18 cellular contexts compared by ENCODE assay signal in the genomic region with DNA sequence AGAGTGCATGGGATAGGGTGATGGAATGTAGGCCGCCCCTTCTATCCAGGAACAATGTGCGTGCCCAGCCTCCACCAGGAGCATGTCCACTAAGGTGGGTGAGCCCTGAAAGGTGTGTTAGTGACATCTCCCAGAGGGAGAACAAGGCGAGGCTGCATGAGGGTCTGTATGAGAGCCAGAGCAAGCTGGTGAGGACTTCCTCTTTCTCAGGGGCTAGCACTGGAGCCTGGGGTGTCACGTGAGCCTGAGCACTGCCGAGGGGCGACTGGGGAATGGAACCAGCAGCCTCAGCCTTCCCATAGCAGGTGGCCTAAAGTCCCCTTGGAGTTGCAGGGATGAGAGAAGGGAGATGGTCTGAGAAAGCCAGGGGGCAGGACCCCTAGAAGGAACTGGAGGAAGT.
DNase-seq lines count a peak whose midpoint lies in the region; ATAC-seq, FAIRE-seq and TF ChIP-seq lines count a peak whose summit lies in the region.
"Had no signal": no experiment of that assay in that cellular context is flagged by ENCODE, and none has a peak within 500 bp of the region (broad histone marks: within the 10 kb centered on the region; RNA-seq: fewer than 3 reads in every experiment).

No MANE protein-coding gene starts in this region.

- peaks cover 0 to 3% (median 0%) of the 10 kb centered on the region in 3 experiments for H3K27me3 ChIP-seq in neuronal stem cell (ENCODE audit: control insufficient read depth in 3 of 3, insufficient read depth in 3 of 3, low read depth in 1 of 3, low read length in 3 of 3)
- H3K27me3 ChIP-seq: BLaER1 had no signal

- H3K9me3 ChIP-seq in T-helper 17 cell (ENCODE audit: control insufficient read depth, low read length, poor library complexity, severe bottlenecking) (no peaks in the 10 kb centered on the region), neuronal stem cell (replicated peaks in 1 of 2; ENCODE audit: control insufficient read depth in 2 of 2, insufficient read depth in 1 of 2, low read depth in 1 of 2, low read length in 2 of 2) (peaks cover 0 to 7% of the 10 kb centered on the region in 2 donors)
- H3K9me3 ChIP-seq: BLaER1, Caco-2 had no signal

- peak overlapping the region; percentile 46 for H4K91ac ChIP-seq in neuronal stem cell (ENCODE audit: low read depth, low read length, poor library complexity)

- WGBS in neuronal stem cell (ENCODE audit: extremely low coverage in 2 of 2, insufficient read length in 2 of 2, insufficient replicate concordance in 1 of 2), 2 donors, result no CpG with 5 or more reads among the region's 6 CpGs

- H3K36me3 ChIP-seq in neuronal stem cell (replicated peaks in 1 of 2; ENCODE audit: control insufficient read depth in 2 of 2, insufficient read depth in 2 of 2, low read length in 2 of 2), result no peaks in the 10 kb centered on the region
- H3K36me3 ChIP-seq: BLaER1 had no signal

- peaks cover 19 to 27% of the 10 kb centered on the region in 2 donors for H3K4me1 ChIP-seq in neuronal stem cell (ENCODE audit: control insufficient read depth in 2 of 2, insufficient read depth in 1 of 2, low read depth in 1 of 2, low read length in 2 of 2)
- H3K4me1 ChIP-seq: Caco-2 had no signal

- peaks cover 1% of the 10 kb centered on the region for H3K79me1 ChIP-seq in neuronal stem cell (ENCODE audit: low read depth, low read length)

- H3K14ac ChIP-seq in neuronal stem cell (ENCODE audit: low read length), result peak overlapping the region; percentile 58

- H3K36me3 Mint-ChIP-seq in T-helper 17 cell (ENCODE audit: low read depth), result no peaks in the 10 kb centered on the region
- H3K36me3 Mint-ChIP-seq: CD8-positive, alpha-beta memory T cell had no signal

- no peak overlapping the region for H2AFZ ChIP-seq in neuronal stem cell (ENCODE audit: low read length)

- peak overlapping the region; percentile 69 for H2BK120ac ChIP-seq in neuronal stem cell (ENCODE audit: low read depth, low read length)

- no peak overlapping the region for H2BK12ac ChIP-seq in neuronal stem cell (ENCODE audit: low read length)

- no peak for FAIRE-seq in GM12891 (lab: Jason Lieb, UNC)
- FAIRE-seq: GM12878, H1 had no signal

- H2AK5ac ChIP-seq in neuronal stem cell (ENCODE audit: low read depth, low read length), result peak overlapping the region; percentile 28

- no peak overlapping the region for H3K23ac ChIP-seq in neuronal stem cell (ENCODE audit: low read depth, low read length, poor library complexity)

- no peak overlapping the region for H3K27ac ChIP-seq in neuronal stem cell (replicated peaks; ENCODE audit: low read length)
- H3K27ac ChIP-seq: BLaER1, HL-60 had no signal

- no peak overlapping the region for H3K4ac ChIP-seq in neuronal stem cell (ENCODE audit: low read length)

- peak overlapping the region; percentile 73 for H3K18ac ChIP-seq in neuronal stem cell (ENCODE audit: low read length)

- no peak for ATAC-seq in T-helper 17 cell
- ATAC-seq: GM12878, HCT116 had no signal

- TF ChIP-seq POLR2A in GM12891 (IDR thresholded peaks at IDR 0.05; ENCODE audit: low read depth, low read length), result no peak

- no peak overlapping the region for H3K4me3 ChIP-seq in neuronal stem cell (ENCODE audit: low read length in 2 of 2)
- H3K4me3 ChIP-seq: BLaER1, GM12878 had no signal

- no peak overlapping the region for H3K4me2 ChIP-seq in neuronal stem cell (ENCODE audit: insufficient read depth, low read length, poor library complexity, severe bottlenecking)
- H3K4me2 ChIP-seq: BLaER1 had no signal

- H2BK5ac ChIP-seq in neuronal stem cell (ENCODE audit: low read length), result no peak overlapping the region

- peaks cover 6% of the 10 kb centered on the region for H3K27me3 Mint-ChIP-seq in T-helper 17 cell

- no peak overlapping the region for H3K4me3 Mint-ChIP-seq in T-helper 17 cell
- H3K4me3 Mint-ChIP-seq: CD8-positive, alpha-beta memory T cell had no signal

- no peak overlapping the region for H4K8ac ChIP-seq in neuronal stem cell (ENCODE audit: low read depth, low read length)

- H3K9ac ChIP-seq in neuronal stem cell (ENCODE audit: low read depth, low read length, poor library complexity), result no peak overlapping the region
- H3K9ac ChIP-seq: BLaER1 had no signal

- no peaks in the 10 kb centered on the region for H3K4me1 Mint-ChIP-seq in T-helper 17 cell

- peak overlapping the region; percentile 79 for H2BK15ac ChIP-seq in neuronal stem cell (ENCODE audit: low read length)

- DNase-seq in GM12891 (ENCODE audit: insufficient read length, low spot score) (no peak), NAMALWA (ENCODE audit: low spot score) (peak; percentile 29), T-helper 17 cell (no peak), neuronal stem cell (ENCODE audit: low spot score) (no peak), HUDEP-2 (lab: John Stamatoyannopoulos, UW; ENCODE audit: unreplicated experiment in 76 of 76) (no peak), GM19238 (ENCODE audit: insufficient read length, low spot score) (no peak), NCI-H2081 treated with DMSO at 0.1 percent for 48 hours (lab: John Stamatoyannopoulos, UW) (no peak)
- DNase-seq: 8988T; AML-193; Caco-2; CD8-positive, alpha-beta memory T cell; DMS53; KG1 had no signal

- H3K27ac Mint-ChIP-seq in T-helper 17 cell, result peak overlapping the region; percentile 8
- H3K27ac Mint-ChIP-seq: CD8-positive, alpha-beta memory T cell had no signal

TF ChIP-seq in GM12891, 5 proteins besides CTCF, POLR2A, EP300 and RAD21:
- TF ChIP-seq POU2F2 (IDR thresholded peaks at IDR 0.05; ENCODE audit: low read depth, low read length) (no peak), SPI1 (IDR thresholded peaks at IDR 0.05; ENCODE audit: low read depth, low read length) (peak; percentile 40; the same call in 1 of the 2 replicates), TAF1 (IDR thresholded peaks at IDR 0.05; ENCODE audit: low read depth, low read length) (no peak), PAX5 (IDR thresholded peaks at IDR 0.05; ENCODE audit: insufficient read depth, low read length, severe bottlenecking) (no peak)
